17 cellular contexts compared by ENCODE assay signal in the genomic region with DNA sequence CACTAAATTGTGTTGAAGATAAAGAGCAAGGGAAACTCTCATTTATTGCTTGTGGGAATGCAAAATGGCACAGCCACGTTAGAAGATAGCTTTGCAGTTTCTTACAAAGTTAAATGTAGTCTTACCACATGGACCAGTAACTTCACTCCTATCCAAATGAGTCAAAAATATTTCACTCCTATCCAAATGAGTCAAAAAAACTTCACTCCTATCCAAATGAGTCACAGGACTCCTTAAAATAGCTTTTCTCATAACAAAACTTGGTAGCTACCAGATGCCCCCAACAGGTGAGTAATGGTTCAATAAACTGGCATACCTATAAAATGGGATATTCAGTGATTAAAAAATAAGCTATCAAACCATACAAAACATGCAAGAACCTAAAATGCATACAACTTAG. TPM values are rescaled to one million over a fixed set of nuclear protein-coding genes. Genes with fewer than 3 reads are reported as not detected.
A peak's percentile ranks its signal among the peaks of the same experiment; 100 is the strongest.
DNase-seq lines count a peak whose midpoint lies in the region; ATAC-seq and TF ChIP-seq lines count a peak whose summit lies in the region.
"Not testable (repeated sequence)": the region's sequence is repeated elsewhere in the genome, so short reads cannot be mapped to it uniquely, and the experiment has no call there.
"Had no signal": no experiment of that assay in that cellular context is flagged by ENCODE, and none has a peak within 500 bp of the region (broad histone marks: within the 10 kb centered on the region; RNA-seq: fewer than 3 reads in every experiment).

No MANE protein-coding gene starts in this region.

- H3K4me3 ChIP-seq in thoracic aorta = not testable (repeated sequence)

- not testable (repeated sequence) for H3K27me3 Mint-ChIP-seq in activated T-cell treated with anti-CD3 and anti-CD28 coated beads, Interleukin-2, amount 50 U/mL, for 4 hours (ENCODE audit: low read depth); chondrocyte (ENCODE audit: low read depth)

- DNase-seq in activated T-cell treated with anti-CD3 and anti-CD28 coated beads, Interleukin-2, amount 50 U/mL, for 4 hours; chondrocyte (ENCODE audit: low spot score); thoracic aorta (ENCODE audit: low spot score): not testable (repeated sequence)

- H3K9me3 Mint-ChIP-seq in activated T-cell treated with anti-CD3 and anti-CD28 coated beads, Interleukin-2, amount 50 U/mL, for 4 hours; chondrocyte (ENCODE audit: low read depth): not testable (repeated sequence)

- ATAC-seq in GM18870 (IDR thresholded peaks at IDR 0.05; ENCODE audit: unreplicated experiment) = peak; percentile 89
- ATAC-seq in GM21423 (IDR thresholded peaks at IDR 0.05; ENCODE audit: unreplicated experiment) = peak; percentile 46
- peak; percentile 69 for ATAC-seq in HG02678 (IDR thresholded peaks at IDR 0.05; ENCODE audit: unreplicated experiment)
- peak; percentile 60 for ATAC-seq in HG03095 (IDR thresholded peaks at IDR 0.05; ENCODE audit: unreplicated experiment)
- ATAC-seq in HG03575 (IDR thresholded peaks at IDR 0.05; ENCODE audit: extremely low read depth, insufficient number of reproducible peaks, low FRiP score, unreplicated experiment) = peak; percentile 71
- peak; percentile 87 to 95 for ATAC-seq in activated T-cell treated with anti-CD3 and anti-CD28 coated beads, Interleukin-2, amount 50 U/mL, for 4 hours
- ATAC-seq in thoracic aorta (ENCODE audit: insufficient number of reproducible peaks, low FRiP score, low read depth) = peak; percentile 50

- not testable (repeated sequence) for H3K36me3 ChIP-seq in thoracic aorta

- not testable (repeated sequence) for H3K9me3 ChIP-seq in thoracic aorta

- H3K4me1 Mint-ChIP-seq in activated T-cell treated with anti-CD3 and anti-CD28 coated beads, Interleukin-2, amount 50 U/mL, for 4 hours (ENCODE audit: low read depth); chondrocyte (ENCODE audit: low read depth): not testable (repeated sequence)

- not testable (repeated sequence) for H3K36me3 Mint-ChIP-seq in activated T-cell treated with anti-CD3 and anti-CD28 coated beads, Interleukin-2, amount 50 U/mL, for 4 hours (ENCODE audit: insufficient read depth); chondrocyte (ENCODE audit: low read depth)

- H3K4me3 Mint-ChIP-seq in activated T-cell treated with anti-CD3 and anti-CD28 coated beads, Interleukin-2, amount 50 U/mL, for 4 hours; chondrocyte (ENCODE audit: unreplicated experiment): not testable (repeated sequence)

- not testable (repeated sequence) for H3K27me3 ChIP-seq in thoracic aorta (replicated peaks; ENCODE audit: insufficient read depth)

- H3K27ac Mint-ChIP-seq in chondrocyte (ENCODE audit: unreplicated experiment) = peak overlapping the region; percentile 12

- peak; percentile 40 for TF ChIP-seq CTCF in chondrocyte (IDR thresholded peaks at IDR 0.05)
- TF ChIP-seq CTCF in thoracic aorta (IDR thresholded peaks at IDR 0.05) = not testable (repeated sequence)

- H3K27ac ChIP-seq in thoracic aorta = not testable (repeated sequence)

- H3K4me1 ChIP-seq in thoracic aorta (ENCODE audit: control insufficient read depth in 1 of 2, low read depth in 2 of 2) = not testable (repeated sequence)

RNA-seq across cellular contexts. Expression of gene NUTM2E, which starts 27.2 kb away (rescaled TPM):
- under 1 TPM; 0.08 to 0.19 (median 0.13) TPM for total RNA-seq in activated T-cell treated with anti-CD3 and anti-CD28 coated beads, Interleukin-2, amount 50 U/mL, for 4 hours
- total RNA-seq in chondrocyte = 0.52 to 0.80 TPM (median 0.74 TPM) in 3 replicates
- total RNA-seq in thoracic aorta = not detected
- total RNA-seq: activated naive CD8-positive, alpha-beta T cell treated with anti-CD3 and anti-CD28 coated beads for 36 hours; aorta; endothelial cell of umbilical vein; gastrocnemius medialis; mesenteric fat pad; Right ventricle myocardium inferior; skeletal muscle tissue; T-helper 1 cell treated with Interleukin-12 subunit alpha and Interleukin-12 subunit beta and Interleukin-4 antibody, amounts not matched to agents 30 ng/mL and 1 ng/mL, for 36 hours; urinary bladder had no signal
